In the genomic region with DNA sequence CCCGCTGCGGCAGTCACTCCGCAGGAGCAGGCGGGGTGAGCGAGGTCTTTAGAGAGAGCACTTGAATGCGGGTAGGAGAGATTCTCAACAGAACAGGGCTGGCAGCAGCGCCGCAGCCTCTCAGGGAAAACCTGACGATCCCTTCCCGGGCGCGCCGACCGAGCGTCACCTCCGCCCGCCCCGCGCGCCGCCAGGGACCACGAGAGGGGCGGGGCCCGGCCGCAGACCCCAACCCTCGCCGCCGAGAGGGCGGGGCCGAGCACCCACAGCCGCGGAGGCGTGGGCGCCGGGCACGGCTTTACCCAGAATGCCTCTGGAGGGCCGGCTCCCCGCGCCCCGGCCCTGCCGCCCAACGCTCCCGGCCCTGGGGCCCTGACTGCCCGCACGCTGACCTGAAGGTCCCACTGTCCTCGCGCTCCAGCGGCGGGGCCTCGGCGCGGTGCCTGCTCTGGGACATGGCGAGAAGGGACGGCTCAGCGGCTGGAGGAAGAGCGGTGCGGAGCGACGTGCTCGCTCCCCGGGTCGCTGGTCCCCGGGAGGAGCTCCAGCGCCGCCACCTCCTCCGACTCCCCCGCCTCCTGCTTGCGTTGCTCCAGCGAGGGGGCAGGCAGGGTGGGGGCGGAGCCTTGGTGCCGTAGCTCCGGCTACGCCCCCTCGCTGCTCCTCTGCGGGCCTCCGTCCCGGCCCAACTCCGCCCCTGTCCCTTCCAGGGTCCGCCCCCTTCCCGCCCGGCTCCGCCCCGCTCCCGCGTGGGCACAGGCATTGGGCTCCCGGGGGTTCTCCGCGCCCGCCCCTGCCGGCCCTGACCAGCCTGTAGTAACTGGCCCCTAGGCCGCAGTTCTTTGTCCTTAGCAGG, we compare ENCODE assay signal across 1 cellular context.
TF ChIP-seq lines count a peak whose summit lies in the region.

A gene with protein sequence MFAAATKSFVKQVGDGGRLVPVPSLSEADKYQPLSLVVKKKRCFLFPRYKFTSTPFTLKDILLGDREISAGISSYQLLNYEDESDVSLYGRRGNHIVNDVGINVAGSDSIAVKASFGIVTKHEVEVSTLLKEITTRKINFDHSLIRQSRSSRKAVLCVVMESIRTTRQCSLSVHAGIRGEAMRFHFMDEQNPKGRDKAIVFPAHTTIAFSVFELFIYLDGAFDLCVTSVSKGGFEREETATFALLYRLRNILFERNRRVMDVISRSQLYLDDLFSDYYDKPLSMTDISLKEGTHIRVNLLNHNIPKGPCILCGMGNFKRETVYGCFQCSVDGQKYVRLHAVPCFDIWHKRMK (plus strand): TSS at position 805 of the 856 bp plus-strand sequence. CDS start 2,032 bp downstream, outside the sequence.
A gene (minus strand): TSS at position 602 of the 856 bp plus-strand sequence. CDS start 145 bp downstream, at position 457.

TF ChIP-seq in H1, 55 proteins besides CTCF, POLR2A, EP300 and RAD21:
- TF ChIP-seq, protein P1, sequence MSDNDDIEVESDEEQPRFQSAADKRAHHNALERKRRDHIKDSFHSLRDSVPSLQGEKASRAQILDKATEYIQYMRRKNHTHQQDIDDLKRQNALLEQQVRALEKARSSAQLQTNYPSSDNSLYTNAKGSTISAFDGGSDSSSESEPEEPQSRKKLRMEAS (IDR thresholded peaks at IDR 0.05), result peak; percentile 6; the same call in 1 of the 2 replicates
- TF ChIP-seq CBX8 (IDR thresholded peaks at IDR 0.05; ENCODE audit: borderline replicate concordance, low read depth, low read length), result no peak
- TF ChIP-seq TBP (IDR thresholded peaks at IDR 0.05; ENCODE audit: low read depth, low read length), result peak; percentile 54; the same call in 1 of the 2 replicates
- TF ChIP-seq TCF12 (IDR thresholded peaks at IDR 0.05; ENCODE audit: low read depth, low read length), result 0 out of 2 replicates have a peak, but pooled peaks have one; percentile 8
- peak; percentile 100 for TF ChIP-seq PHF8 (conservative IDR thresholded peaks at IDR 0.05; ENCODE audit: low read depth, low read length)
- TF ChIP-seq POLR2AphosphoS5 (IDR thresholded peaks at IDR 0.05; ENCODE audit: low read depth, low read length), result peak; percentile 84
- TF ChIP-seq ASH2L (IDR thresholded peaks at IDR 0.05; ENCODE audit: low read length), result peak; percentile 26
- peak; percentile 86 for TF ChIP-seq KDM4A (IDR thresholded peaks at IDR 0.05; ENCODE audit: low read depth, low read length, severe bottlenecking)
- peak; percentile 95 for TF ChIP-seq CREB1 (IDR thresholded peaks at IDR 0.05)
- peak; percentile 62 for TF ChIP-seq TAF7 (optimal IDR thresholded peaks at IDR 0.05; ENCODE audit: borderline replicate concordance, low read depth, low read length)
- no peak for TF ChIP-seq YY1 (IDR thresholded peaks at IDR 0.05; ENCODE audit: low read depth, low read length)
- no peak for TF ChIP-seq GABPA (IDR thresholded peaks at IDR 0.05; ENCODE audit: borderline replicate concordance, insufficient read depth, low read length)
- no peak for TF ChIP-seq SP2 (IDR thresholded peaks at IDR 0.05; ENCODE audit: low read length)
- no peak for TF ChIP-seq CEBPB (IDR thresholded peaks at IDR 0.05; ENCODE audit: low read depth, low read length)
- no peak; the same call in none of the 2 replicates for TF ChIP-seq CHD2 (IDR thresholded peaks at IDR 0.05; ENCODE audit: low read length)
- TF ChIP-seq HDAC2 (IDR thresholded peaks at IDR 0.05; ENCODE audit: borderline replicate concordance in 1 of 2, low read depth in 2 of 2, low read length in 2 of 2), result peak; percentile 81 to 95; a peak in 2 of 4 replicates
- TF ChIP-seq KDM1A (IDR thresholded peaks at IDR 0.05; ENCODE audit: borderline replicate concordance, low read length), result no peak
- TF ChIP-seq SRF (IDR thresholded peaks at IDR 0.05; ENCODE audit: low read depth, low read length), result peak; percentile 31; the same call in 1 of the 2 replicates
- peak; percentile 72 for TF ChIP-seq TAF1 (IDR thresholded peaks at IDR 0.05; ENCODE audit: low read depth, low read length)
- no peak for TF ChIP-seq SUZ12 (IDR thresholded peaks at IDR 0.05; ENCODE audit: low read length)
- TF ChIP-seq SIN3A (conservative IDR thresholded peaks at IDR 0.05 in 1 of 2, IDR thresholded peaks at IDR 0.05 in 1 of 2; ENCODE audit: low read depth in 1 of 2, low read length in 2 of 2), result peak in 1 of 2 experiments; percentile 57; a peak in 2 of 4 replicates
- TF ChIP-seq RBBP5 (IDR thresholded peaks at IDR 0.05; ENCODE audit: borderline replicate concordance, low read depth, low read length), result peak; percentile 88; the same call in 1 of the 2 replicates
- TF ChIP-seq BACH1 (IDR thresholded peaks at IDR 0.05; ENCODE audit: low read length), result peak; percentile 86
